In genomic region chr13:81320516-81320915, GRCh38 we compare ENCODE assay signal across 24 cellular contexts.
DNase-seq lines count a peak whose midpoint lies in the region; ATAC-seq and TF ChIP-seq lines count a peak whose summit lies in the region.
"Had no signal": no experiment of that assay in that cellular context is flagged by ENCODE, and none has a peak within 500 bp of the region (broad histone marks: within the 10 kb centered on the region; RNA-seq: fewer than 3 reads in every experiment).

No MANE protein-coding gene starts in this region.

- peaks cover 0 to 19% (median 0%) of the 10 kb centered on the region in 9 donors for H3K9me3 Mint-ChIP-seq in naive thymus-derived CD8-positive, alpha-beta T cell

- H3K9me3 ChIP-seq in OCI-LY3 (ENCODE audit: insufficient read depth, low read length): no peaks in the 10 kb centered on the region
- H3K9me3 ChIP-seq: A549, BE2C had no signal

- H2AK5ac ChIP-seq in mesendoderm (ENCODE audit: low read length): no peak overlapping the region

- peak overlapping the region; percentile 20; the same call in 1 of the 2 replicates for H2AFZ ChIP-seq in OCI-LY3 (ENCODE audit: low read depth, low read length)
- H2AFZ ChIP-seq: GM23248 had no signal

- no CpG with 5 or more reads among the region's 2 CpGs for WGBS in mesendoderm (ENCODE audit: extremely low coverage, insufficient coverage, low lambda C conversion rate)

- no peak overlapping the region for H2BK15ac ChIP-seq in mesendoderm (replicated peaks; ENCODE audit: low read depth)

- no peak overlapping the region for H2BK5ac ChIP-seq in mesendoderm (ENCODE audit: low read length)

- no peak overlapping the region for H3K27ac Mint-ChIP-seq in naive thymus-derived CD8-positive, alpha-beta T cell
- H3K27ac Mint-ChIP-seq: CD14-positive monocyte; CD4-positive, alpha-beta T cell; CD8-positive, alpha-beta memory T cell had no signal

- no peak overlapping the region for H4K5ac ChIP-seq in mesendoderm (ENCODE audit: low read length)

- no peak overlapping the region for H2BK120ac ChIP-seq in mesendoderm (ENCODE audit: low read depth, low read length)

- H3K4ac ChIP-seq in mesendoderm (ENCODE audit: low read depth, low read length): no peak overlapping the region

- H3K79me1 ChIP-seq in mesendoderm (ENCODE audit: low read length): no peaks in the 10 kb centered on the region

- H3K23ac ChIP-seq in mesendoderm (ENCODE audit: low read length): no peak overlapping the region

- no peaks in the 10 kb centered on the region for H3K36me3 Mint-ChIP-seq in naive thymus-derived CD8-positive, alpha-beta T cell
- H3K36me3 Mint-ChIP-seq: CD14-positive monocyte; CD8-positive, alpha-beta memory T cell had no signal

- no peaks in the 10 kb centered on the region for H3K27me3 ChIP-seq in OCI-LY3 (ENCODE audit: low read depth, low read length)
- H3K27me3 ChIP-seq in mesendoderm (ENCODE audit: insufficient read depth, low read length, poor library complexity): no peaks in the 10 kb centered on the region
- H3K27me3 ChIP-seq: BE2C; BLaER1 treated with 17β-estradiol and CSF1 and Interleukin-3, amounts not matched to agents 10 nM and 100 nM had no signal

- H3K4me1 Mint-ChIP-seq in naive thymus-derived CD8-positive, alpha-beta T cell: no peaks in the 10 kb centered on the region
- H3K4me1 Mint-ChIP-seq: CD14-positive monocyte; CD8-positive, alpha-beta memory T cell had no signal

- H3K56ac ChIP-seq in mesendoderm (ENCODE audit: low read length): no peak overlapping the region

- no peak overlapping the region for H3K4me3 Mint-ChIP-seq in naive thymus-derived CD8-positive, alpha-beta T cell
- H3K4me3 Mint-ChIP-seq: CD14-positive monocyte; CD4-positive, alpha-beta T cell; CD8-positive, alpha-beta memory T cell had no signal

- H3K27ac ChIP-seq in OCI-LY3 (ENCODE audit: low read length): no peak overlapping the region
- no peak overlapping the region for H3K27ac ChIP-seq in mesendoderm (ENCODE audit: low read depth, low read length)
- H3K27ac ChIP-seq: A549; BLaER1 treated with 17β-estradiol and CSF1 and Interleukin-3, amounts not matched to agents 10 nM and 100 nM; GM23248 had no signal

- H3K4me3 ChIP-seq in OCI-LY3 (ENCODE audit: low read length) (no peak overlapping the region), mesendoderm (ENCODE audit: low read length) (no peak overlapping the region)
- H3K4me3 ChIP-seq: A549; BLaER1 treated with 17β-estradiol and CSF1 and Interleukin-3, amounts not matched to agents 10 nM and 100 nM; GM12878; GM23248 had no signal

- POLR2A ChIA-PET in naive thymus-derived CD8-positive, alpha-beta T cell (lab: Charles Lee): no interaction called here

- no peak overlapping the region for H4K8ac ChIP-seq in mesendoderm (ENCODE audit: low read depth, low read length)

- H3K9ac ChIP-seq in OCI-LY3 (ENCODE audit: low read length) (no peak overlapping the region), mesendoderm (ENCODE audit: low read length) (no peak overlapping the region)
- H3K9ac ChIP-seq: BLaER1 treated with 17β-estradiol and CSF1 and Interleukin-3, amounts not matched to agents 10 nM and 100 nM; GM23248 had no signal

- no peak for DNase-seq in mesendoderm
- DNase-seq in HPDE6-E6E7 (ENCODE audit: extremely low spot score): no peak
- no peak for DNase-seq in naive thymus-derived CD8-positive, alpha-beta T cell
- DNase-seq: 8988T; ACHN; AML-193; BE2C; CD4-positive, alpha-beta T cell; CD8-positive, alpha-beta memory T cell; DMS 273 treated with DMSO at 0.1 percent for 48 hours; DMS79; EL; GDM1; GM23248; H7; HCEC 1CT had no signal

- H3K36me3 ChIP-seq in OCI-LY3 (replicated peaks; ENCODE audit: low read depth, low read length) (no peaks in the 10 kb centered on the region), mesendoderm (ENCODE audit: control insufficient read depth, insufficient read depth, low read length) (no peaks in the 10 kb centered on the region)
- H3K36me3 ChIP-seq: BE2C; BLaER1 treated with 17β-estradiol and CSF1 and Interleukin-3, amounts not matched to agents 10 nM and 100 nM had no signal

- H3K79me2 ChIP-seq in OCI-LY3 (ENCODE audit: low read length) (no peaks in the 10 kb centered on the region), mesendoderm (ENCODE audit: control insufficient read depth, insufficient read depth, low read length) (no peaks in the 10 kb centered on the region)

- H3K18ac ChIP-seq in mesendoderm (ENCODE audit: low read length): no peak overlapping the region

- H3K4me1 ChIP-seq in OCI-LY3 (ENCODE audit: low read length): no peaks in the 10 kb centered on the region
- H3K4me1 ChIP-seq in mesendoderm (ENCODE audit: control insufficient read depth, low read depth, low read length): no peaks in the 10 kb centered on the region
- H3K4me1 ChIP-seq: A549; BE2C; BLaER1 treated with 17β-estradiol and CSF1 and Interleukin-3, amounts not matched to agents 10 nM and 100 nM had no signal

- no peaks in the 10 kb centered on the region for H4K20me1 ChIP-seq in OCI-LY3 (ENCODE audit: insufficient read depth, low read length)
- H4K20me1 ChIP-seq: BLaER1 treated with 17β-estradiol and CSF1 and Interleukin-3, amounts not matched to agents 10 nM and 100 nM had no signal

- no peak for TF ChIP-seq CTCF in OCI-LY3 (IDR thresholded peaks at IDR 0.05; ENCODE audit: low read depth, low read length)

- ATAC-seq in GM18907 (IDR thresholded peaks at IDR 0.05; ENCODE audit: unreplicated experiment) (peak; percentile 64), HG03571 (IDR thresholded peaks at IDR 0.05; ENCODE audit: unreplicated experiment) (peak; percentile 47), HG03045 (IDR thresholded peaks at IDR 0.05; ENCODE audit: unreplicated experiment) (no peak)
- ATAC-seq in naive thymus-derived CD8-positive, alpha-beta T cell: no peak
- ATAC-seq: A549, GM12878 had no signal

- H3K4me2 ChIP-seq in OCI-LY3 (ENCODE audit: low read length): no peak overlapping the region
- no peak overlapping the region for H3K4me2 ChIP-seq in mesendoderm (ENCODE audit: low read length)
- H3K4me2 ChIP-seq: A549; BLaER1 treated with 17β-estradiol and CSF1 and Interleukin-3, amounts not matched to agents 10 nM and 100 nM had no signal

- H3K27me3 Mint-ChIP-seq in naive thymus-derived CD8-positive, alpha-beta T cell: no peaks in the 10 kb centered on the region
- H3K27me3 Mint-ChIP-seq: CD4-positive, alpha-beta T cell; CD8-positive, alpha-beta memory T cell had no signal

Comparison
In these comparisons a context has a peak if more than half of its experiments do, and no peak if none do; other contexts are left out.
1. ATAC-seq: peak in GM18907 (single experiment) and HG03571 (single experiment); none in HG03045 (single experiment) and naive thymus-derived CD8-positive, alpha-beta T cell (0 of 2).